21 cellular contexts compared by ENCODE assay signal in the genomic region with DNA sequence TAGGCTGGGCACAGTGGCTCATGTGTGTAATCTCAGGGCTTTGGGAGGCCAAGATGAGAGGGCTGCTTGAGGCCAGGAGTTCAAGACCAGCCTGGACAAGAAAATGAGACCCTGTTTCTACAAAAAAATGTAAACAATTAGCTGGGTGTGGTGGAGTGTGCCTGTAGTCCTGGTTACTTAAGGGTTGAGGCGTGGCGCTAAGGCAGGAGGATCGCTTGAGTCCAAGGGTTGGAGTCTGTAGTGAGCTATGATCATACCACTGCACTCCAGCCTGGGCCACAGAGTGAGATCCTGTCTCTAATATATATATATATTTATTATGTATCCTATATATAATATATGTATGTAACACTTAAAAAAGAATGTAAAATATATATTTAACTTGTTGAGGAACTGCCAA. TPM values are rescaled to one million over a fixed set of nuclear protein-coding genes. Genes with fewer than 3 reads are reported as not detected.
DNase-seq lines count a peak whose midpoint lies in the region; FAIRE-seq and TF ChIP-seq lines count a peak whose summit lies in the region.
"Had no signal": no experiment of that assay in that cellular context is flagged by ENCODE, and none has a peak within 500 bp of the region (broad histone marks: within the 10 kb centered on the region; RNA-seq: fewer than 3 reads in every experiment).

No MANE protein-coding gene starts in this region.

- TF ChIP-seq POLR2A in Peyer's patch (IDR thresholded peaks at IDR 0.05): no peak

- H3K27me3 ChIP-seq in Peyer's patch (no peaks in the 10 kb centered on the region), colonic mucosa (no peaks in the 10 kb centered on the region), small intestine (ENCODE audit: control insufficient read depth in 2 of 2, insufficient read depth in 2 of 2, low read length in 2 of 2) (no peaks in the 10 kb centered on the region)

- H3K36me3 ChIP-seq in Peyer's patch (no peaks in the 10 kb centered on the region), colonic mucosa (no peaks in the 10 kb centered on the region), small intestine (ENCODE audit: control insufficient read depth in 2 of 2, insufficient read depth in 2 of 2, low read length in 2 of 2) (no peaks in the 10 kb centered on the region)

- 21 to 86% (median 68%) methylated on average over 3 of the region's 3 CpGs for WGBS in small intestine, 3 donors

- no peak overlapping the region for H3K4me3 Mint-ChIP-seq in activated CD4-positive, alpha-beta T cell treated with anti-CD3 and anti-CD28 coated beads, Interleukin-2, amount 10 ng/mL, durations not matched to agents 24 days and 14 days
- H3K4me3 Mint-ChIP-seq: CD4-positive, alpha-beta memory T cell had no signal

- H3K4me3 ChIP-seq in Peyer's patch (no peak overlapping the region), colonic mucosa (no peak overlapping the region), small intestine (ENCODE audit: low read depth in 1 of 2, low read length in 2 of 2) (no peak overlapping the region)
- H3K4me3 ChIP-seq: GM23248 had no signal

- no peaks in the 10 kb centered on the region for H3K9me3 ChIP-seq in Peyer's patch
- H3K9me3 ChIP-seq in colonic mucosa: no peaks in the 10 kb centered on the region
- H3K9me3 ChIP-seq in small intestine (ENCODE audit: control insufficient read depth, low read depth): no peaks in the 10 kb centered on the region

- no peak overlapping the region for H3K9ac ChIP-seq in colonic mucosa (ENCODE audit: low read depth in 2 of 2, low read length in 2 of 2)
- H3K9ac ChIP-seq: GM23248 had no signal

- H3K4me1 Mint-ChIP-seq in activated CD4-positive, alpha-beta T cell treated with anti-CD3 and anti-CD28 coated beads, Interleukin-2, amount 10 ng/mL, durations not matched to agents 24 days and 14 days: no peaks in the 10 kb centered on the region

- H3K27ac ChIP-seq in Peyer's patch: peak overlapping the region in 1 of 4 donors; percentile 5
- H3K27ac ChIP-seq in colonic mucosa: no peak overlapping the region
- H3K27ac ChIP-seq in small intestine (ENCODE audit: low read depth in 1 of 2, low read length in 1 of 2): no peak overlapping the region
- H3K27ac ChIP-seq: GM23248 had no signal

- TF ChIP-seq CTCF in Peyer's patch (IDR thresholded peaks at IDR 0.05): no peak
- TF ChIP-seq CTCF in colonic mucosa (IDR thresholded peaks at IDR 0.05): no peak

- no peaks in the 10 kb centered on the region for H3K27me3 Mint-ChIP-seq in activated CD4-positive, alpha-beta T cell treated with anti-CD3 and anti-CD28 coated beads, Interleukin-2, amount 10 ng/mL, durations not matched to agents 24 days and 14 days
- H3K27me3 Mint-ChIP-seq: CD4-positive, alpha-beta memory T cell had no signal

- peaks cover 0 to 5% (median 0%) of the 10 kb centered on the region in 4 donors for H3K4me1 ChIP-seq in Peyer's patch
- H3K4me1 ChIP-seq in colonic mucosa: no peaks in the 10 kb centered on the region
- peaks cover 0 to 3% of the 10 kb centered on the region in 2 donors for H3K4me1 ChIP-seq in small intestine (ENCODE audit: control insufficient read depth in 2 of 2, insufficient read depth in 1 of 2, low read depth in 1 of 2, low read length in 1 of 2)

- H3K36me3 Mint-ChIP-seq in activated CD4-positive, alpha-beta T cell treated with anti-CD3 and anti-CD28 coated beads, Interleukin-2, amount 10 ng/mL, durations not matched to agents 24 days and 14 days (ENCODE audit: low read depth): no peaks in the 10 kb centered on the region
- H3K36me3 Mint-ChIP-seq: CD4-positive, alpha-beta memory T cell had no signal

- H3K27ac Mint-ChIP-seq in activated CD4-positive, alpha-beta T cell treated with anti-CD3 and anti-CD28 coated beads, Interleukin-2, amount 10 ng/mL, durations not matched to agents 24 days and 14 days: no peak overlapping the region
- H3K27ac Mint-ChIP-seq: CD4-positive, alpha-beta memory T cell had no signal

- intact Hi-C loops in activated CD4-positive, alpha-beta T cell treated with anti-CD3 and anti-CD28 coated beads, Interleukin-2, amount 10 ng/mL, durations not matched to agents 24 days and 14 days (cut with micrococcal nuclease): loop anchor here (10.0 kb wide), 1 partner anchor 224 kb away; no protein-coding TSS in a partner anchor
- intact Hi-C loops in colonic mucosa (cut with DNase I): no loop called here

- peak; percentile 41 for DNase-seq in activated CD4-positive, alpha-beta T cell treated with anti-CD3 and anti-CD28 coated beads, Interleukin-2, amount 10 ng/mL, durations not matched to agents 24 days and 14 days
- DNase-seq in activated CD4-positive, alpha-beta T cell treated with anti-CD3 and anti-CD28 coated beads, Interleukin-2, amount 50 U/mL, for 4 hours: no peak
- peak in 2 of 3 donors; percentile 56 to 75 for DNase-seq in Peyer's patch
- DNase-seq in colonic mucosa: peak; percentile 65
- peak; percentile 88 for DNase-seq in small intestine
- DNase-seq in MV-4-11 (lab: John Stamatoyannopoulos, UW): no peak
- DNase-seq in HUDEP-2 (lab: John Stamatoyannopoulos, UW; ENCODE audit: unreplicated experiment in 76 of 76): no peak
- DNase-seq in RPMI8226: no peak
- DNase-seq: C1 segment of cervical spinal cord; Calu3; CD4-positive, alpha-beta memory T cell; COR-L47; DMS53; DMS79 treated with DMSO at 0.1 percent for 48 hours; GF-D8; GM23248; H7; HCEC 1CT had no signal

- no peaks in the 10 kb centered on the region for H3K9me3 Mint-ChIP-seq in activated CD4-positive, alpha-beta T cell treated with anti-CD3 and anti-CD28 coated beads, Interleukin-2, amount 10 ng/mL, durations not matched to agents 24 days and 14 days
- H3K9me3 Mint-ChIP-seq: CD4-positive, alpha-beta memory T cell had no signal

- no peak for FAIRE-seq in small intestine (lab: Jason Lieb, UNC)
- FAIRE-seq: GM12891, GM18507, H1 had no signal

RNA-seq across cellular contexts. Expression of a gene that starts 7.9 kb away (rescaled TPM):
- total RNA-seq in activated CD4-positive, alpha-beta T cell treated with anti-CD3 and anti-CD28 coated beads, Interleukin-2, amount 10 ng/mL, durations not matched to agents 24 days and 14 days: 131 and 134 TPM in 2 replicates
- total RNA-seq in Peyer's patch: 10 to 100 TPM; 33.3 to 75.1 (median 42.5) TPM
- total RNA-seq in colonic mucosa: 10 to 100 TPM; 64.7 to 90.6 TPM
- 100 to 1,000 TPM; 106 to 227 (median 178) TPM for polyA plus RNA-seq in small intestine

RNA-seq across cellular contexts. Expression of a gene that starts 32.6 kb away (rescaled TPM):
- total RNA-seq in activated CD4-positive, alpha-beta T cell treated with anti-CD3 and anti-CD28 coated beads, Interleukin-2, amount 10 ng/mL, durations not matched to agents 24 days and 14 days: 65.8 and 70.1 TPM in 2 replicates
- total RNA-seq in Peyer's patch: 10 to 100 TPM; 26.8 to 90.4 (median 61.5) TPM
- total RNA-seq in colonic mucosa: 10 to 100 TPM; 36.1 to 37.3 TPM
- polyA plus RNA-seq in small intestine: 10 to 100 TPM; 18.7 to 21.9 (median 21.6) TPM

Comparison
In these comparisons a context has a peak if more than half of its experiments do, and no peak if none do; other contexts are left out.
1. DNase-seq: peak in activated CD4-positive, alpha-beta T cell treated with anti-CD3 and anti-CD28 coated beads, Interleukin-2, amount 10 ng/mL, durations not matched to agents 24 days and 14 days (single experiment), Peyer's patch (2 of 3), colonic mucosa (single experiment) and small intestine (single experiment); none in activated CD4-positive, alpha-beta T cell treated with anti-CD3 and anti-CD28 coated beads, Interleukin-2, amount 50 U/mL, for 4 hours (0 of 2), MV-4-11 (single experiment), HUDEP-2 (0 of 76) and RPMI8226 (single experiment).